ENCODE assay signal across 9 cellular contexts in genomic region chr5:134086943-134087305, GRCh38. TPM values are rescaled to one million over a fixed set of nuclear protein-coding genes. Genes with fewer than 3 reads are reported as not detected.
DNase-seq lines count a peak whose midpoint lies in the region; ATAC-seq and TF ChIP-seq lines count a peak whose summit lies in the region.
"Had no signal": no experiment of that assay in that cellular context is flagged by ENCODE, and none has a peak within 500 bp of the region (broad histone marks: within the 10 kb centered on the region; RNA-seq: fewer than 3 reads in every experiment).

No MANE protein-coding gene starts in this region.

- DNase-seq in activated CD4-positive, alpha-beta T cell treated with anti-CD3 and anti-CD28 coated beads for 48 hours, result peak; percentile 89
- peak; percentile 64 to 76 for DNase-seq in stimulated activated CD4-positive, alpha-beta T cell treated with anti-CD3 and anti-CD28 coated beads, Interleukin-12 subunit alpha, Interleukin-12 subunit beta, amount 100 ng/mL, for 24 hours (ENCODE audit: low read depth in 2 of 2)
- peak; percentile 79 for DNase-seq in stimulated activated naive CD8-positive, alpha-beta T cell treated with anti-CD3 and anti-CD28 coated beads, Interleukin-15, Interleukin-2, amounts not matched to agents 100 U/mL and 50 U/mL, for 24 hours
- DNase-seq in body of pancreas, result no peak
- DNase-seq: NCI-H1436, PC-3 had no signal

- no peak for TF ChIP-seq CTCF in body of pancreas (IDR thresholded peaks at IDR 0.05)

- peaks cover 47% of the 10 kb centered on the region for H3K4me1 Mint-ChIP-seq in activated T-helper 17 cell treated with anti-CD3 and anti-CD28 coated beads, Interleukin-2, amount 50 U/mL, for 72 hours

- no peaks in the 10 kb centered on the region for H3K27me3 ChIP-seq in body of pancreas

- no peaks in the 10 kb centered on the region for H3K27me3 Mint-ChIP-seq in activated T-helper 17 cell treated with anti-CD3 and anti-CD28 coated beads, Interleukin-2, amount 50 U/mL, for 72 hours

- peak overlapping the region; percentile 61 for H3K27ac Mint-ChIP-seq in activated T-helper 17 cell treated with anti-CD3 and anti-CD28 coated beads, Interleukin-2, amount 50 U/mL, for 72 hours

- no peaks in the 10 kb centered on the region for H3K9me3 Mint-ChIP-seq in activated T-helper 17 cell treated with anti-CD3 and anti-CD28 coated beads, Interleukin-2, amount 50 U/mL, for 72 hours

- ATAC-seq in activated T-helper 17 cell treated with anti-CD3 and anti-CD28 coated beads, Interleukin-2, amount 50 U/mL, for 72 hours (replicated peaks), result peak; percentile 86
- peak; percentile 89 for ATAC-seq in stimulated activated naive CD8-positive, alpha-beta T cell treated with anti-CD3 and anti-CD28 coated beads, Interleukin-15, Interleukin-2, amounts not matched to agents 100 U/mL and 50 U/mL, for 24 hours
- ATAC-seq in GM21717 (IDR thresholded peaks at IDR 0.05; ENCODE audit: unreplicated experiment), result no peak
- ATAC-seq in HG03521 (IDR thresholded peaks at IDR 0.05; ENCODE audit: unreplicated experiment), result no peak
- no peak for ATAC-seq in body of pancreas
- ATAC-seq: PC-3 had no signal

- intact Hi-C loops in body of pancreas (cut with DNase I), result no loop called here

- H3K36me3 ChIP-seq in body of pancreas (replicated peaks in 1 of 2; ENCODE audit: insufficient read depth in 1 of 2, low read depth in 2 of 2), result no peaks in the 10 kb centered on the region

- no peaks in the 10 kb centered on the region for H3K4me1 ChIP-seq in body of pancreas

- WGBS in body of pancreas, 2 donors, result 78 to 89% methylated on average over 12 of the region's 12 CpGs

- H3K4me3 ChIP-seq in body of pancreas, result no peak overlapping the region

- peak overlapping the region; percentile 65 for H3K4me3 Mint-ChIP-seq in activated T-helper 17 cell treated with anti-CD3 and anti-CD28 coated beads, Interleukin-2, amount 50 U/mL, for 72 hours

- H3K9me3 ChIP-seq in body of pancreas, result no peaks in the 10 kb centered on the region

- no peak overlapping the region for H3K27ac ChIP-seq in body of pancreas

- TF ChIP-seq POLR2A in body of pancreas (IDR thresholded peaks at IDR 0.05), result no peak

- no peaks in the 10 kb centered on the region for H3K36me3 Mint-ChIP-seq in activated T-helper 17 cell treated with anti-CD3 and anti-CD28 coated beads, Interleukin-2, amount 50 U/mL, for 72 hours (ENCODE audit: low read depth)

RNA-seq across cellular contexts. Expression of gene TCF7, which starts 27.6 kb away (rescaled TPM):
- 10 to 100 TPM in 1 of 2 donors, 1 to 10 TPM in 1; 5.9 to 42.2 TPM for total RNA-seq in activated T-helper 17 cell treated with anti-CD3 and anti-CD28 coated beads, Interleukin-2, amount 50 U/mL, for 72 hours
- 1 to 10 TPM; 6.3 to 9.1 TPM for total RNA-seq in body of pancreas

Comparison
In these comparisons a context has a peak if more than half of its experiments do, and no peak if none do; other contexts are left out.
1. DNase-seq: peak in activated CD4-positive, alpha-beta T cell treated with anti-CD3 and anti-CD28 coated beads for 48 hours (single experiment), stimulated activated CD4-positive, alpha-beta T cell treated with anti-CD3 and anti-CD28 coated beads, Interleukin-12 subunit alpha, Interleukin-12 subunit beta, amount 100 ng/mL, for 24 hours (2 of 2) and stimulated activated naive CD8-positive, alpha-beta T cell treated with anti-CD3 and anti-CD28 coated beads, Interleukin-15, Interleukin-2, amounts not matched to agents 100 U/mL and 50 U/mL, for 24 hours (single experiment); none in body of pancreas (0 of 4).
2. ATAC-seq: peak in activated T-helper 17 cell treated with anti-CD3 and anti-CD28 coated beads, Interleukin-2, amount 50 U/mL, for 72 hours (single experiment) and stimulated activated naive CD8-positive, alpha-beta T cell treated with anti-CD3 and anti-CD28 coated beads, Interleukin-15, Interleukin-2, amounts not matched to agents 100 U/mL and 50 U/mL, for 24 hours (single experiment); none in GM21717 (single experiment), HG03521 (single experiment) and body of pancreas (single experiment).